Comparison of ENCODE assay signal across 8 cellular contexts in the genomic region with DNA sequence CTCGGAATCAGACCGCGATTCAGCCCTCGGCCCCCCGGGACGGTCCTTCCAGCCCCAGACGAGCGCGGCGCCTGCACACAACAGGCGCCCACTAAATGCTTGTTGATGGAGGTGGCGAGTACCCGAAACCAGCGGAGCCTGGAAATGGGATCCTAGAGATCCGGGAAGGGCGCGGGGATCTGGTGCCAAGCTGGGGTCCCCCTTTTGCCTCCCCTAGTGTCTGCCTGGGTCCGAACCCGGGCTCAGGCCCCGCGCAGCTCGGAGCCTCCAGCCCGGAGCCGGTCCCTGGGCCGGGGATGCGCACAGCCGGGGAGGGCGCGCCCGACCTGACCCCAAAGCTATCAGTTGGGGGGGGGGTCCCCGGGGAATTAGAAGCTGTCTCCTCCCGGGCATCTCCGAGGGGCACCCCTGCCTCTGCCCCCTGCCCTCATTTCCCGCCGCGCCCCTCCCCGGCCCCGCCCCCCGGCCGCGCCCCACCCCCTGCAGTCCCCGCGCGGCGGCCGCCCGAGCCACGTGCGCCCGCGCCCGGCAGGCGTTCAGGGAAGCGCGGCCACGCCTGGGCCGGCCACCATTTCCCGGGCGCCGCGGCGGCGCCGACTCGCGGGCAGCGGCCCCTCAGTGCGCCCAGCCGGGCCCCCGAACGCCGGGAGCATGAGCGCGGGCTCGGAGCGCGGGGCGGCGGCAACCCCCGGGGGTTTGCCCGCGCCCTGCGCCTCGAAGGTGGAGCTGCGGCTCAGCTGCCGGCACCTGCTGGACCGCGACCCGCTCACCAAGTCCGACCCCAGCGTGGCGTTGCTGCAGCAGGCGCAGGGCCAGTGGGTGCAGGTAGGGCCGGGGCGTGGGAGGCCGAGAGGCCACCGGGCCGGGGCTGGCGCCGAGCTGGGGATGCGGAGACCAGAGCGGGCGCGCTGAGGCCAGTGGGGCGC. TPM values are rescaled to one million over a fixed set of nuclear protein-coding genes. Genes with fewer than 3 reads are reported as not detected.
DNase-seq lines count a peak whose midpoint lies in the region; ATAC-seq and TF ChIP-seq lines count a peak whose summit lies in the region.

A gene (plus strand): TSS at position 512 of the 926 bp plus-strand sequence. CDS start 140 bp downstream, at position 652.

- no peaks in the 10 kb centered on the region for H3K36me3 ChIP-seq in WERI-Rb-1

- 1% methylated on average over 105 of the region's 105 CpGs for WGBS in right cardiac atrium

- H3K27me3 Mint-ChIP-seq in WTC11 (ENCODE audit: low read depth), result peaks cover 10% of the 10 kb centered on the region

- peaks cover 6% of the 10 kb centered on the region; the same call in 1 of the 2 replicates for H3K9me3 ChIP-seq in AG04450 (ENCODE audit: control insufficient read depth, insufficient read depth, low read length)
- no peaks in the 10 kb centered on the region for H3K9me3 ChIP-seq in right cardiac atrium (ENCODE audit: control insufficient read depth, low read length)
- no peaks in the 10 kb centered on the region for H3K9me3 ChIP-seq in WERI-Rb-1 (ENCODE audit: severe bottlenecking)

- POLR2A ChIA-PET in AG04450 (lab: Yijun Ruan, JAX) (interaction anchor here (0.8 to 1.1 kb wide), 3 partner anchors 26 to 58 kb away, joined by 3 to 7 read pairs (median 4); no protein-coding TSS in a partner anchor), WTC11 (lab: Charles Lee) (interaction anchor here (0.6 to 1.4 kb wide), 3 partner anchors 10 to 66 kb away, joined by 3 to 7 read pairs (median 6); no protein-coding TSS in a partner anchor)

- intact Hi-C loops in right cardiac atrium (cut with DNase I), result no loop called here

- H3K4me3 ChIP-seq in AG04450 (ENCODE audit: low read depth, low read length), result peak within 1 kb of the TSS; percentile 53
- peak within 1 kb of the TSS; percentile 14 for H3K4me3 ChIP-seq in right cardiac atrium (ENCODE audit: low read length)
- H3K4me3 ChIP-seq in WERI-Rb-1 (ENCODE audit: low read depth, low read length), result no peak within 1 kb of the TSS

- no peaks in the 10 kb centered on the region for H3K9me3 Mint-ChIP-seq in WTC11

- ATAC-seq in WTC11, result peak; percentile 9
- peak in 1 of 2 donors; percentile 6 for ATAC-seq in right cardiac atrium

- no peak within 1 kb of the TSS for H3K27ac ChIP-seq in AG04450 (ENCODE audit: low read depth, low read length)
- no peak within 1 kb of the TSS for H3K27ac ChIP-seq in right cardiac atrium (ENCODE audit: low read length)
- H3K27ac ChIP-seq in temporal lobe (ENCODE audit: low read depth, low read length), result no peak within 1 kb of the TSS
- no peak within 1 kb of the TSS for H3K27ac ChIP-seq in WERI-Rb-1

- H3K27me3 ChIP-seq in AG04450 (ENCODE audit: control insufficient read depth, insufficient read depth, low read length) (no peaks in the 10 kb centered on the region), right cardiac atrium (ENCODE audit: control insufficient read depth, insufficient read depth) (no peaks in the 10 kb centered on the region), WERI-Rb-1 (ENCODE audit: insufficient read depth, low read depth, severe bottlenecking) (no peaks in the 10 kb centered on the region)

- TF ChIP-seq CTCF in AG04450 (IDR thresholded peaks at IDR 0.05; ENCODE audit: low read depth, low read length) (no peak), WTC11 (IDR thresholded peaks at IDR 0.05) (no peak), WERI-Rb-1 (IDR thresholded peaks at IDR 0.05; ENCODE audit: low read depth, low read length) (no peak)

- no peaks in the 10 kb centered on the region; the same call in 1 of the 2 replicates for H3K36me3 Mint-ChIP-seq in WTC11

- CTCF ChIA-PET in AG04450 (lab: Charles Lee), result interaction anchor here (0.8 to 0.9 kb wide), 2 partner anchors 64 to 66 kb away, joined by 3 to 6 read pairs; no protein-coding TSS in a partner anchor
- CTCF ChIA-PET in WTC11 (lab: Charles Lee), result interaction anchor here (0.6 to 2.6 kb wide), 14 partner anchors 10 to 990 kb away, joined by 3 to 16 read pairs (median 4); no protein-coding TSS in a partner anchor

- H3K4me1 ChIP-seq in right cardiac atrium (ENCODE audit: control insufficient read depth, insufficient read depth, low read length), result no peaks in the 10 kb centered on the region

- peaks cover 8% of the 10 kb centered on the region for H3K4me1 Mint-ChIP-seq in WTC11

- peak; percentile 48 for TF ChIP-seq POLR2A in GM18951 (IDR thresholded peaks at IDR 0.05; ENCODE audit: extremely low read depth, insufficient read depth, insufficient read length)

- in situ Hi-C loops in GM18951 (cut with MboI; ENCODE audit: low sequenced_read_pairs, unreplicated experiment), result no loop called here

- peak within 1 kb of the TSS; percentile 76 for H3K4me3 Mint-ChIP-seq in WTC11

- H3K27ac Mint-ChIP-seq in WTC11, result no peak within 1 kb of the TSS

- no peak for DNase-seq in AG04450 (ENCODE audit: low read depth, low spot score)
- DNase-seq in WTC11 (ENCODE audit: low spot score), result peak; percentile 38
- DNase-seq in right cardiac atrium, result no peak
- no peak for DNase-seq in OCI-M2 (lab: John Stamatoyannopoulos, UW; ENCODE audit: unreplicated experiment)
- no peak for DNase-seq in MV-4-11 (lab: John Stamatoyannopoulos, UW)
- DNase-seq in WERI-Rb-1, result no peak

TF ChIP-seq in WTC11, 78 proteins besides CTCF, POLR2A, EP300 and RAD21:
- TF ChIP-seq, protein P1, sequence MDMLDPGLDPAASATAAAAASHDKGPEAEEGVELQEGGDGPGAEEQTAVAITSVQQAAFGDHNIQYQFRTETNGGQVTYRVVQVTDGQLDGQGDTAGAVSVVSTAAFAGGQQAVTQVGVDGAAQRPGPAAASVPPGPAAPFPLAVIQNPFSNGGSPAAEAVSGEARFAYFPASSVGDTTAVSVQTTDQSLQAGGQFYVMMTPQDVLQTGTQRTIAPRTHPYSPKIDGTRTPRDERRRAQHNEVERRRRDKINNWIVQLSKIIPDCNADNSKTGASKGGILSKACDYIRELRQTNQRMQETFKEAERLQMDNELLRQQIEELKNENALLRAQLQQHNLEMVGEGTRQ (CRISPR knock-in tag; IDR thresholded peaks at IDR 0.05), result 0 out of 2 replicates have a peak, but pooled peaks have one; percentile 7
- TF ChIP-seq GABPB1 (CRISPR knock-in tag; IDR thresholded peaks at IDR 0.05) (no peak), JAZF1 (CRISPR knock-in tag; IDR thresholded peaks at IDR 0.05) (no peak), IRF2 (CRISPR knock-in tag; IDR thresholded peaks at IDR 0.05; ENCODE audit: borderline replicate concordance, low read depth) (no peak), FOXJ3 (CRISPR knock-in tag; IDR thresholded peaks at IDR 0.05; ENCODE audit: borderline replicate concordance) (no peak)
- TF ChIP-seq, protein P2, sequence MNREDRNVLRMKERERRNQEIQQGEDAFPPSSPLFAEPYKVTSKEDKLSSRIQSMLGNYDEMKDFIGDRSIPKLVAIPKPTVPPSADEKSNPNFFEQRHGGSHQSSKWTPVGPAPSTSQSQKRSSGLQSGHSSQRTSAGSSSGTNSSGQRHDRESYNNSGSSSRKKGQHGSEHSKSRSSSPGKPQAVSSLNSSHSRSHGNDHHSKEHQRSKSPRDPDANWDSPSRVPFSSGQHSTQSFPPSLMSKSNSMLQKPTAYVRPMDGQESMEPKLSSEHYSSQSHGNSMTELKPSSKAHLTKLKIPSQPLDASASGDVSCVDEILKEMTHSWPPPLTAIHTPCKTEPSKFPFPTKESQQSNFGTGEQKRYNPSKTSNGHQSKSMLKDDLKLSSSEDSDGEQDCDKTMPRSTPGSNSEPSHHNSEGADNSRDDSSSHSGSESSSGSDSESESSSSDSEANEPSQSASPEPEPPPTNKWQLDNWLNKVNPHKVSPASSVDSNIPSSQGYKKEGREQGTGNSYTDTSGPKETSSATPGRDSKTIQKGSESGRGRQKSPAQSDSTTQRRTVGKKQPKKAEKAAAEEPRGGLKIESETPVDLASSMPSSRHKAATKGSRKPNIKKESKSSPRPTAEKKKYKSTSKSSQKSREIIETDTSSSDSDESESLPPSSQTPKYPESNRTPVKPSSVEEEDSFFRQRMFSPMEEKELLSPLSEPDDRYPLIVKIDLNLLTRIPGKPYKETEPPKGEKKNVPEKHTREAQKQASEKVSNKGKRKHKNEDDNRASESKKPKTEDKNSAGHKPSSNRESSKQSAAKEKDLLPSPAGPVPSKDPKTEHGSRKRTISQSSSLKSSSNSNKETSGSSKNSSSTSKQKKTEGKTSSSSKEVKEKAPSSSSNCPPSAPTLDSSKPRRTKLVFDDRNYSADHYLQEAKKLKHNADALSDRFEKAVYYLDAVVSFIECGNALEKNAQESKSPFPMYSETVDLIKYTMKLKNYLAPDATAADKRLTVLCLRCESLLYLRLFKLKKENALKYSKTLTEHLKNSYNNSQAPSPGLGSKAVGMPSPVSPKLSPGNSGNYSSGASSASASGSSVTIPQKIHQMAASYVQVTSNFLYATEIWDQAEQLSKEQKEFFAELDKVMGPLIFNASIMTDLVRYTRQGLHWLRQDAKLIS (CRISPR knock-in tag; IDR thresholded peaks at IDR 0.05; ENCODE audit: borderline replicate concordance), result no peak

RNA-seq across cellular contexts. Expression of the gene that starts here (rescaled TPM):
- 7.5 and 10.6 TPM in 2 replicates for polyA plus RNA-seq in AG04450 (2011; rRNA removed)
- 4.0 and 5.9 TPM in 2 replicates for polyA minus RNA-seq in AG04450 (2011; rRNA and poly(A)+ RNA removed)
- 42.6 to 62.4 TPM (median 55.6 TPM) in 3 replicates for total RNA-seq in WTC11 (2021)
- not detected for total RNA-seq in right cardiac atrium
- not detected for polyA plus RNA-seq in right cardiac atrium
- total RNA-seq in temporal lobe, result 13.0 TPM

Comparison
In these comparisons a context has a peak if more than half of its experiments do, and no peak if none do; other contexts are left out.
1. RNA of the gene that starts here (total RNA-seq): 42.6 to 62.4 TPM in WTC11 and 13.0 TPM in temporal lobe (single experiment); not detected in right cardiac atrium; every median in the first group is over 10 times any median in the second.